8 cellular contexts compared by ENCODE assay signal in the genomic region with DNA sequence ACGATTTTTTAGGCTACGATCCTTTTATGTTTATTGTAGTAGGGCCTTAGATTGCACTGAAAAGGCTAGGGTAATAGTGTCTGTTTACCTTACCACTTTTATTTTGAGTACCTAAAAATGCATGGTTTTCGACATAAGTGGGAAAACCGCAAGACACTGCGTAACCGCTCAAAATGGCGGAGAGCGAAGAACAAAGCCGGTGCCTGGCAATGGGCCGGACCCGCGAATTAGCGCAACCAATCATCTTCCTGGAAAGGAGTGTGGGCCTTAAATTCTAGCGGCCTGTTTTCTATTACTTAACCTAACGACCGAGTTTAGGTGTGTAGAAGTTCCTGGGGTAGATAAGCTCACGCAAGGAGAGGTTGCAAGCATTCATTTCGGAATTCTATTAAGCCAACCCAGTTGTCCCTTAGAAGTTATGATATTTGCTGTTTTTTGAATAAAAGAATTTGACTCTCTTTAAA.
DNase-seq lines count a peak whose midpoint lies in the region; ATAC-seq and TF ChIP-seq lines count a peak whose summit lies in the region.

No MANE protein-coding gene starts in this region.

- peak overlapping the region; percentile 34 for H3K4me3 ChIP-seq in lung

- no peaks in the 10 kb centered on the region for H3K27me3 Mint-ChIP-seq in chondrocyte (ENCODE audit: low read depth)

- no peak overlapping the region for H3K27ac Mint-ChIP-seq in chondrocyte (ENCODE audit: unreplicated experiment)

- no peaks in the 10 kb centered on the region for H3K36me3 ChIP-seq in lung (ENCODE audit: control insufficient read depth in 2 of 2, insufficient read depth in 2 of 2, low read length in 2 of 2)

- peak overlapping the region; percentile 86 to 95 for H3K27ac ChIP-seq in lung (ENCODE audit: low read depth in 1 of 2, low read length in 1 of 2)

- peak; percentile 46 for ATAC-seq in GM18502 (IDR thresholded peaks at IDR 0.05; ENCODE audit: poor library complexity, unreplicated experiment)
- ATAC-seq in HG03196 (IDR thresholded peaks at IDR 0.05; ENCODE audit: unreplicated experiment): peak; percentile 38
- ATAC-seq in lung (ENCODE audit: insufficient read depth, low FRiP score): peak; percentile 68

- H3K4me1 ChIP-seq in lung (ENCODE audit: control insufficient read depth in 2 of 2, insufficient read depth in 2 of 2, low read length in 2 of 2): no peaks in the 10 kb centered on the region

- no peak for TF ChIP-seq CTCF in lung (IDR thresholded peaks at IDR 0.05; ENCODE audit: control extremely low read depth, extremely low read depth)
- no peak for TF ChIP-seq CTCF in chondrocyte (IDR thresholded peaks at IDR 0.05)

- no peaks in the 10 kb centered on the region for H3K9me3 Mint-ChIP-seq in chondrocyte (ENCODE audit: low read depth)

- H3K4me3 Mint-ChIP-seq in chondrocyte (ENCODE audit: unreplicated experiment): no peak overlapping the region

- no peaks in the 10 kb centered on the region for H3K9me3 ChIP-seq in lung (ENCODE audit: control insufficient read depth in 2 of 2, insufficient read depth in 1 of 2, low read length in 1 of 2)

- no peaks in the 10 kb centered on the region for H3K36me3 Mint-ChIP-seq in chondrocyte (ENCODE audit: low read depth)

- peaks cover 10% of the 10 kb centered on the region for H3K4me1 Mint-ChIP-seq in chondrocyte (ENCODE audit: low read depth)

- no peaks in the 10 kb centered on the region for H3K27me3 ChIP-seq in lung (ENCODE audit: control insufficient read depth, insufficient read depth)

- peak; percentile 74 for DNase-seq in NCI-H524 treated with DMSO at 0.1 percent for 48 hours (lab: John Stamatoyannopoulos, UW)
- DNase-seq in activated CD4-positive, alpha-beta T cell treated with anti-CD3 and anti-CD28 coated beads, Interleukin-2, amount 50 U/mL, for 1 hour: peak; percentile 76
- peak; percentile 63 for DNase-seq in effector CD8-positive, alpha-beta T cell (lab: John Stamatoyannopoulos, UW)
- peak; percentile 72 for DNase-seq in lung (ENCODE audit: low spot score)
- DNase-seq in stimulated activated CD8-positive, alpha-beta memory T cell treated with anti-CD3 and anti-CD28 coated beads, Interleukin-15, amount 100 ng/mL, for 48 hours (ENCODE audit: low read depth in 2 of 2): peak; percentile 72 to 75
- no peak for DNase-seq in chondrocyte (ENCODE audit: low spot score)

- WGBS in lung, 2 donors: 0 to 1% methylated on average over 18 of the region's 18 CpGs
